ENCODE assay signal across 9 cellular contexts in genomic region chr3:39154323-39155021, GRCh38. TPM values are rescaled to one million over a fixed set of nuclear protein-coding genes. Genes with fewer than 3 reads are reported as not detected.
DNase-seq lines count a peak whose midpoint lies in the region; ATAC-seq and TF ChIP-seq lines count a peak whose summit lies in the region.
"Had no signal": no experiment of that assay in that cellular context is flagged by ENCODE, and none has a peak within 500 bp of the region (broad histone marks: within the 10 kb centered on the region; RNA-seq: fewer than 3 reads in every experiment).

No MANE protein-coding gene starts in this region.

- H3K27ac ChIP-seq in angular gyrus (ENCODE audit: low read depth, low read length) (peak overlapping the region; percentile 76), layer of hippocampus (ENCODE audit: low read depth, low read length) (peak overlapping the region; percentile 53), testis (peak overlapping the region; percentile 82 to 99)

- intact Hi-C loops in testis (cut with DNase I; ENCODE audit: low total_unique reads), result no loop called here

- peak overlapping the region; percentile 93 to 96 for H3K4me3 ChIP-seq in testis

- 34 to 37% methylated on average over 18 of the region's 18 CpGs for WGBS in testis, 2 donors

- DNase-seq in activated CD4-positive, CD25-positive, alpha-beta regulatory T cell treated with anti-CD3 and anti-CD28 coated beads, Interleukin-2, amount 50 U/mL, for 72 hours, result peak; percentile 31
- DNase-seq in activated CD4-positive, CD25-positive, alpha-beta regulatory T cell (lab: John Stamatoyannopoulos, UW), result no peak
- peak; percentile 48 for DNase-seq in testis
- no peak for DNase-seq in NK-92 treated with Interleukin-12 subunit alpha and Interleukin-12 subunit beta, amount 100 ng/mL, for 24 hours (lab: John Stamatoyannopoulos, UW)
- no peak for DNase-seq in GM20000 (ENCODE audit: low spot score)

- no peak for TF ChIP-seq POLR2A in testis (IDR thresholded peaks at IDR 0.05)

- no peak for ATAC-seq in GM21619 (IDR thresholded peaks at IDR 0.05; ENCODE audit: unreplicated experiment)

- no peaks in the 10 kb centered on the region for H3K9me3 ChIP-seq in testis

- TF ChIP-seq CTCF in testis (IDR thresholded peaks at IDR 0.05) (no peak), GM20000 (IDR thresholded peaks at IDR 0.05; ENCODE audit: extremely low read depth, missing control alignments) (no peak)

- peaks cover 46% of the 10 kb centered on the region for H3K4me1 ChIP-seq in testis

- H3K27me3 ChIP-seq in layer of hippocampus (ENCODE audit: control insufficient read depth, insufficient read depth, low read length) (no peaks in the 10 kb centered on the region), testis (no peaks in the 10 kb centered on the region)

- no peaks in the 10 kb centered on the region for H3K36me3 ChIP-seq in testis (ENCODE audit: low read depth, missing control alignments)

RNA-seq across cellular contexts. Expression of gene CSRNP1, which starts 1.1 kb away (rescaled TPM):
- 10 to 100 TPM; 27.0 to 30.4 TPM for total RNA-seq in testis
- 20.4 TPM for polyA plus RNA-seq in testis (ENCODE audit: insufficient read depth, low read depth, low replicate concordance)

RNA-seq across cellular contexts. Expression of gene XIRP1, which starts 37.9 kb away (rescaled TPM):
- total RNA-seq in testis, result under 1 TPM; 0.24 to 0.37 TPM
- 2.8 TPM for polyA plus RNA-seq in testis (ENCODE audit: insufficient read depth, low read depth, low replicate concordance)
- total RNA-seq: dermis microvascular lymphatic vessel endothelial cell had no signal

RNA-seq across cellular contexts. Expression of gene TTC21A, which starts 47.0 kb away (rescaled TPM):
- 100 to 1,000 TPM in 1 of 2 donors, 10 to 100 TPM in 1; 74.3 to 101 TPM for total RNA-seq in testis
- 266 TPM for polyA plus RNA-seq in testis (ENCODE audit: insufficient read depth, low read depth, low replicate concordance)

RNA-seq across cellular contexts. Expression of gene GORASP1, which starts 47.0 kb away (rescaled TPM):
- total RNA-seq in testis, result 10 to 100 TPM; 75.3 to 92.1 TPM
- polyA plus RNA-seq in testis (ENCODE audit: insufficient read depth, low read depth, low replicate concordance), result 69.5 TPM

Comparison
In these comparisons a context has a peak if more than half of its experiments do, and no peak if none do; other contexts are left out.
1. DNase-seq: peak in activated CD4-positive, CD25-positive, alpha-beta regulatory T cell treated with anti-CD3 and anti-CD28 coated beads, Interleukin-2, amount 50 U/mL, for 72 hours (single experiment) and testis (single experiment); none in activated CD4-positive, CD25-positive, alpha-beta regulatory T cell (0 of 4), NK-92 treated with Interleukin-12 subunit alpha and Interleukin-12 subunit beta, amount 100 ng/mL, for 24 hours (single experiment) and GM20000 (single experiment).
2. Peak in every context shown above with its lines, with median percentiles within 50 percentile points of each other: H3K27ac ChIP-seq.